16 cellular contexts compared by ENCODE assay signal in the genomic region with DNA sequence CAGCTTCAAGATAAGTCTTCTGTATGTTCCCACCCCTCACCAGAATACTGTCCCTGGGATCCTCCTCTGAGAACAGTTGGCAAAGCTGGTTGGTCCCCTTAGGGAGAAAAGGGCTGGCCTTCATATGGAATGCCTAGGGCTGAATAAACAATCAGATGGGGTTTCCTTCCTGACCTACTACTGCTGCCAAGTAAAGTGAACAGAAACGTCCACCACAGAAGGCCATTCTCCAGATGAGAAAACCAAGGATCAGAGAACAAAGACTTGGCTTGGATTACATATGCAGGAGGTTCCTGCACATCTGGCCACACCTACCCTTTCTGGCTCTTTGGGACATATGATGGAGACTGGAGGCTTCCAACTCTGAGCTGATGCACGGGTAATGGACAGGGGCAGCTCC.
A peak's percentile ranks its signal among the peaks of the same experiment; 100 is the strongest.
DNase-seq lines count a peak whose midpoint lies in the region; ATAC-seq and TF ChIP-seq lines count a peak whose summit lies in the region.
"Had no signal": no experiment of that assay in that cellular context is flagged by ENCODE, and none has a peak within 500 bp of the region (broad histone marks: within the 10 kb centered on the region; RNA-seq: fewer than 3 reads in every experiment).

No MANE protein-coding gene starts in this region.

- H3K4me2 ChIP-seq in BLaER1 treated with 17β-estradiol and CSF1 and Interleukin-3, amounts not matched to agents 10 nM and 100 nM, result peak overlapping the region; percentile 35 to 96 (median 82)
- H3K4me2 ChIP-seq: SK-N-SH had no signal

- DNase-seq in HT1080 (ENCODE audit: low read depth), result peak; percentile 30
- peak; percentile 38 for DNase-seq in choroid plexus epithelial cell (ENCODE audit: low read depth)
- no peak for DNase-seq in left ventricle myocardium inferior
- DNase-seq in DMS79 treated with DMSO at 0.1 percent for 48 hours (lab: John Stamatoyannopoulos, UW), result no peak
- DNase-seq in lower lobe of right lung, result no peak
- no peak for DNase-seq in NCI-H2107 (lab: John Stamatoyannopoulos, UW)
- no peak for DNase-seq in NCI-H1694 treated with DMSO at 0.1 percent for 48 hours (lab: John Stamatoyannopoulos, UW)
- DNase-seq: CD8-positive, alpha-beta T cell; MG63; NCI-H1092 treated with DMSO at 0.1 percent for 48 hours; NCI-H1694; NCI-H2171; OCI-M1; SK-N-SH had no signal

- peaks cover 82 to 98% (median 96%) of the 10 kb centered on the region in 10 experiments for H3K4me1 ChIP-seq in BLaER1 treated with 17β-estradiol and CSF1 and Interleukin-3, amounts not matched to agents 10 nM and 100 nM
- H3K4me1 ChIP-seq in left ventricle myocardium inferior, result peaks cover 55% of the 10 kb centered on the region
- peaks cover 48% of the 10 kb centered on the region for H3K4me1 ChIP-seq in lower lobe of right lung

- no peak for ATAC-seq in lower lobe of right lung
- ATAC-seq: CD8-positive, alpha-beta T cell had no signal

- H3K4me3 ChIP-seq in BLaER1 treated with 17β-estradiol and CSF1 and Interleukin-3, amounts not matched to agents 10 nM and 100 nM, result peak overlapping the region in 1 of 10 experiments; percentile 10; a peak in 1 of 20 replicates
- H3K4me3 ChIP-seq in choroid plexus epithelial cell (ENCODE audit: low read depth, low read length) (no peak overlapping the region), left ventricle myocardium inferior (no peak overlapping the region), lower lobe of right lung (no peak overlapping the region)
- H3K4me3 ChIP-seq: MG63 had no signal

- H3K9ac ChIP-seq in BLaER1 treated with 17β-estradiol and CSF1 and Interleukin-3, amounts not matched to agents 10 nM and 100 nM, result peak overlapping the region in 5 of 11 experiments; percentile 3 to 38 (median 18); a peak in 6 of 22 replicates
- H3K9ac ChIP-seq: KMS-11, SK-N-SH had no signal

- no peaks in the 10 kb centered on the region for H3K9me3 ChIP-seq in BLaER1 treated with 17β-estradiol and CSF1 and Interleukin-3, amounts not matched to agents 10 nM and 100 nM (replicated peaks in 1 of 11)
- H3K9me3 ChIP-seq in left ventricle myocardium inferior (replicated peaks) (no peaks in the 10 kb centered on the region), lower lobe of right lung (no peaks in the 10 kb centered on the region)
- H3K9me3 ChIP-seq: MG63, SK-N-SH had no signal

- peak overlapping the region in 8 of 11 experiments; percentile 5 to 99 (median 93); a peak in 14 of 22 replicates for H3K27ac ChIP-seq in BLaER1 treated with 17β-estradiol and CSF1 and Interleukin-3, amounts not matched to agents 10 nM and 100 nM
- H3K27ac ChIP-seq in left ventricle myocardium inferior (replicated peaks) (peak overlapping the region; percentile 50), lower lobe of right lung (no peak overlapping the region)
- H3K27ac ChIP-seq: KMS-11 had no signal

- intact Hi-C loops in left ventricle myocardium inferior (cut with micrococcal nuclease), result no loop called here
- intact Hi-C loops in lower lobe of right lung (cut with DNase I), result no loop called here

- H3K36me3 ChIP-seq in BLaER1 treated with 17β-estradiol and CSF1 and Interleukin-3, amounts not matched to agents 10 nM and 100 nM, result no peaks in the 10 kb centered on the region
- no peaks in the 10 kb centered on the region for H3K36me3 ChIP-seq in left ventricle myocardium inferior
- H3K36me3 ChIP-seq in lower lobe of right lung, result no peaks in the 10 kb centered on the region
- H3K36me3 ChIP-seq: MG63 had no signal

- no peak for TF ChIP-seq CTCF in choroid plexus epithelial cell (conservative IDR thresholded peaks at IDR 0.05; ENCODE audit: low read depth, low read length)
- TF ChIP-seq CTCF in left ventricle myocardium inferior (IDR thresholded peaks at IDR 0.05; ENCODE audit: borderline replicate concordance), result no peak
- no peak for TF ChIP-seq CTCF in lower lobe of right lung (IDR thresholded peaks at IDR 0.05)

- H3K27me3 ChIP-seq in BLaER1 treated with 17β-estradiol and CSF1 and Interleukin-3, amounts not matched to agents 10 nM and 100 nM, result no peaks in the 10 kb centered on the region
- H3K27me3 ChIP-seq in left ventricle myocardium inferior (ENCODE audit: low read depth), result no peaks in the 10 kb centered on the region
- H3K27me3 ChIP-seq in lower lobe of right lung (ENCODE audit: low read depth), result no peaks in the 10 kb centered on the region
- H3K27me3 ChIP-seq: MG63 had no signal

- H4K20me1 ChIP-seq in BLaER1 treated with 17β-estradiol and CSF1 and Interleukin-3, amounts not matched to agents 10 nM and 100 nM, result no peaks in the 10 kb centered on the region; a peak in 1 of 22 replicates

Comparison
In these comparisons a context has a peak if more than half of its experiments do, and no peak if none do; other contexts are left out.
1. DNase-seq: peak in HT1080 (single experiment) and choroid plexus epithelial cell (single experiment); none in left ventricle myocardium inferior (single experiment), DMS79 treated with DMSO at 0.1 percent for 48 hours (single experiment), lower lobe of right lung (single experiment), NCI-H2107 (single experiment) and NCI-H1694 treated with DMSO at 0.1 percent for 48 hours (single experiment).